In the genomic region with DNA sequence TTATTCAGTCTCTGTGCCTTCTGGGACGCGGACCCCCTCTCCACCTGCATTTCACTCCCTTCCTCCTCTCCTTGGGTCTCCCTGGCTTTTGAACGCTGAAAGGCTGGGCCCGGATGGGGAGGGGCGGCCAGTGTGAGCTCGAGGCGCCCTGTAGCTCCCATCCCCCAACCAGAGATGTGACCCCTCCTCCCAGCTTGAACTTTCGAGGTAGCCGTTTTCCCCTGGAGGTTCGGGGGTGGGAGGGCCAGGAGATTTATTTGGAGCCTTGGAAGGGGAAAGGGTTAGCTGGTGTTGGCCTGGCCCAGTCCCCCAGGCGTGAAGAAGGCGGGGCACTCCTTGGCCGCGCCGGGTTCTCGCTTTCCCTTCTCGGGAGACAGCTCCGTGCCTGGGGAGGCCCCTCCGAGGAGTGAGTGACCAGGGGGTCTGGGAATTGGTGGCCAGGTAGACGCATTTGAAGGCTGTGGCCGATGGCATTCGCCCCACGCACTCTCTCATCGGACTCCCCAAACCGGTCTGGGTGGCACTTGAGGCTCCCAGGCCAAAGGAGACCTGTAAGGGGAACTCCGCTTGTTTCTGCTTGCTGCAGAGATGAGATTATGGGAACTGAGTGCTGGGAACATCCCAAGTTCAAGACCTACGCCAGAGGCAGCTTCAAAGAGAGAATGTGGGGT, we compare ENCODE assay signal across 9 cellular contexts. TPM values are rescaled to one million over a fixed set of nuclear protein-coding genes. Genes with fewer than 3 reads are reported as not detected.
DNase-seq lines count a peak whose midpoint lies in the region; TF ChIP-seq lines count a peak whose summit lies in the region.
"Had no signal": no experiment of that assay in that cellular context is flagged by ENCODE, and none has a peak within 500 bp of the region (broad histone marks: within the 10 kb centered on the region; RNA-seq: fewer than 3 reads in every experiment).

No MANE protein-coding gene starts in this region.

- H3K4me1 ChIP-seq in ES-I3 (ENCODE audit: insufficient read depth, low read length) (no peaks in the 10 kb centered on the region; the same call in 1 of the 2 replicates), iPS-18a (ENCODE audit: control insufficient read depth, low read depth, low read length) (peaks cover 10% of the 10 kb centered on the region), skeletal muscle tissue (ENCODE audit: control insufficient read depth in 3 of 3, insufficient read depth in 3 of 3, low read length in 3 of 3) (peaks cover 37 to 57% (median 52%) of the 10 kb centered on the region in 3 donors)

- H3K36me3 ChIP-seq in ES-I3 (ENCODE audit: insufficient read depth, low read length): peaks cover 16% of the 10 kb centered on the region
- peaks cover 26% of the 10 kb centered on the region for H3K36me3 ChIP-seq in iPS-18a (ENCODE audit: control insufficient read depth, low read depth, low read length)
- peaks cover 1 to 9% (median 5%) of the 10 kb centered on the region in 3 donors for H3K36me3 ChIP-seq in skeletal muscle tissue (ENCODE audit: control insufficient read depth in 3 of 3, insufficient read depth in 3 of 3, low read length in 3 of 3)

- in situ Hi-C loops in astrocyte of the spinal cord (cut with HindIII; ENCODE audit: low sequenced_read_pairs): no loop called here

- H3K9ac ChIP-seq in ES-I3 (ENCODE audit: low read depth, low read length): peak overlapping the region; percentile 77
- H3K9ac ChIP-seq in iPS-18a (ENCODE audit: low read length): peak overlapping the region; percentile 43
- peak overlapping the region; percentile 75 to 90 (median 80) for H3K9ac ChIP-seq in skeletal muscle tissue (ENCODE audit: low read depth in 1 of 3, low read length in 3 of 3)

- DNase-seq in NCI-H526 treated with DMSO at 0.1 percent for 48 hours (lab: John Stamatoyannopoulos, UW): peak; percentile 28
- no peak for DNase-seq in astrocyte of the spinal cord (ENCODE audit: low read depth, low spot score)
- DNase-seq in RPMI8226: no peak
- DNase-seq in NCI-H1105 treated with DMSO at 0.1 percent for 48 hours (lab: John Stamatoyannopoulos, UW): no peak
- DNase-seq in NCI-H2081 (lab: John Stamatoyannopoulos, UW): no peak

- peak overlapping the region; percentile 68 for H3K4me3 ChIP-seq in astrocyte of the spinal cord (ENCODE audit: low read depth, low read length)
- H3K4me3 ChIP-seq in iPS-18a (ENCODE audit: low read length): peak overlapping the region; percentile 77
- peak overlapping the region; percentile 86 to 87 (median 86) for H3K4me3 ChIP-seq in skeletal muscle tissue (ENCODE audit: low read length in 3 of 3)

- no peak for TF ChIP-seq CTCF in astrocyte of the spinal cord (IDR thresholded peaks at IDR 0.05; ENCODE audit: low read depth, low read length)

- H3K9me3 ChIP-seq in ES-I3 (ENCODE audit: control insufficient read depth, insufficient read depth, low read length) (no peaks in the 10 kb centered on the region), iPS-18a (ENCODE audit: control insufficient read depth, low read depth, low read length) (no peaks in the 10 kb centered on the region), skeletal muscle tissue (ENCODE audit: control insufficient read depth in 3 of 3, low read length in 3 of 3) (no peaks in the 10 kb centered on the region)

- H3K27me3 ChIP-seq in iPS-18a (ENCODE audit: control insufficient read depth, insufficient read depth, low read length) (peaks cover 10% of the 10 kb centered on the region), skeletal muscle tissue (ENCODE audit: control insufficient read depth in 3 of 3, insufficient read depth in 3 of 3, low read length in 3 of 3) (no peaks in the 10 kb centered on the region)

- H3K27ac ChIP-seq in iPS-18a (ENCODE audit: low read length) (no peak overlapping the region), skeletal muscle tissue (ENCODE audit: low read depth, low read length) (peak overlapping the region; percentile 64)

RNA-seq across cellular contexts. Expression of gene LDAF1, which starts 0.9 kb away (rescaled TPM):
- total RNA-seq in skeletal muscle tissue: 90.8 TPM

RNA-seq across cellular contexts. Expression of gene DNAH3, which starts 8.8 kb away (rescaled TPM):
- 1.0 TPM for total RNA-seq in skeletal muscle tissue

RNA-seq across cellular contexts. Expression of gene ZP2, which starts 52.0 kb away (rescaled TPM):
- total RNA-seq in skeletal muscle tissue: 0.52 TPM
- total RNA-seq: LHCN-M2 had no signal
